In genomic region chr12:44839785-44840184, GRCh38 we compare ENCODE assay signal across 12 cellular contexts. TPM values are rescaled to one million over a fixed set of nuclear protein-coding genes. Genes with fewer than 3 reads are reported as not detected.
DNase-seq lines count a peak whose midpoint lies in the region; ATAC-seq and TF ChIP-seq lines count a peak whose summit lies in the region.
"Had no signal": no experiment of that assay in that cellular context is flagged by ENCODE, and none has a peak within 500 bp of the region (broad histone marks: within the 10 kb centered on the region; RNA-seq: fewer than 3 reads in every experiment).

No MANE protein-coding gene starts in this region.

- H3K36me3 Mint-ChIP-seq in activated naive CD4-positive, alpha-beta T cell treated with anti-CD3 and anti-CD28 coated beads, Interleukin-2, amount 10 ng/mL, durations not matched to agents 7 days and 5 days, result peaks cover 20% of the 10 kb centered on the region
- no peaks in the 10 kb centered on the region for H3K36me3 Mint-ChIP-seq in WTC11
- H3K36me3 Mint-ChIP-seq in activated naive CD8-positive, alpha-beta T cell treated with anti-CD3 and anti-CD28 coated beads for 36 hours, result peaks cover 42% of the 10 kb centered on the region

- no peak for DNase-seq in activated naive CD4-positive, alpha-beta T cell treated with anti-CD3 and anti-CD28 coated beads, Interleukin-2, amount 10 ng/mL, durations not matched to agents 7 days and 5 days
- no peak for DNase-seq in activated naive CD4-positive, alpha-beta T cell (lab: John Stamatoyannopoulos, UW)
- no peak for DNase-seq in WTC11 (ENCODE audit: low spot score)
- DNase-seq in activated naive CD8-positive, alpha-beta T cell treated with anti-CD3 and anti-CD28 coated beads for 36 hours, result peak; percentile 25
- no peak for DNase-seq in pons (ENCODE audit: low spot score)
- no peak for DNase-seq in cortex of kidney (lab: John Stamatoyannopoulos, UW)
- DNase-seq: EL, NCI-H2107 had no signal

- no peak overlapping the region for H3K4me3 Mint-ChIP-seq in activated naive CD4-positive, alpha-beta T cell treated with anti-CD3 and anti-CD28 coated beads, Interleukin-2, amount 10 ng/mL, durations not matched to agents 7 days and 5 days
- H3K4me3 Mint-ChIP-seq in WTC11, result no peak overlapping the region
- H3K4me3 Mint-ChIP-seq in activated naive CD8-positive, alpha-beta T cell treated with anti-CD3 and anti-CD28 coated beads for 36 hours, result peak overlapping the region; percentile 57

- no peaks in the 10 kb centered on the region for H3K27me3 Mint-ChIP-seq in activated naive CD4-positive, alpha-beta T cell treated with anti-CD3 and anti-CD28 coated beads, Interleukin-2, amount 10 ng/mL, durations not matched to agents 7 days and 5 days
- no peaks in the 10 kb centered on the region for H3K27me3 Mint-ChIP-seq in WTC11 (ENCODE audit: low read depth)
- no peaks in the 10 kb centered on the region for H3K27me3 Mint-ChIP-seq in activated naive CD8-positive, alpha-beta T cell treated with anti-CD3 and anti-CD28 coated beads for 36 hours

- CTCF ChIA-PET in activated naive CD4-positive, alpha-beta T cell treated with anti-CD3 and anti-CD28 coated beads, Interleukin-2, amount 10 ng/mL, durations not matched to agents 7 days and 5 days (lab: Charles Lee), result no interaction called here
- CTCF ChIA-PET in WTC11 (lab: Charles Lee), result interaction anchor here (1.2 kb wide), 1 partner anchor 35 kb away, joined by 3 read pairs; no protein-coding TSS in a partner anchor

- POLR2A ChIA-PET in WTC11 (lab: Charles Lee), result no interaction called here

- no peak for ATAC-seq in WTC11
- ATAC-seq in HG03565 (IDR thresholded peaks at IDR 0.05; ENCODE audit: unreplicated experiment), result no peak
- ATAC-seq: K562, Panc1, Right ventricle myocardium inferior had no signal

- no peaks in the 10 kb centered on the region for H3K9me3 Mint-ChIP-seq in activated naive CD4-positive, alpha-beta T cell treated with anti-CD3 and anti-CD28 coated beads, Interleukin-2, amount 10 ng/mL, durations not matched to agents 7 days and 5 days
- H3K9me3 Mint-ChIP-seq in WTC11, result peaks cover 4% of the 10 kb centered on the region; the same call in 1 of the 2 replicates
- no peaks in the 10 kb centered on the region for H3K9me3 Mint-ChIP-seq in activated naive CD8-positive, alpha-beta T cell treated with anti-CD3 and anti-CD28 coated beads for 36 hours

- no peak for TF ChIP-seq CTCF in WTC11 (IDR thresholded peaks at IDR 0.05)

- H3K27ac Mint-ChIP-seq in activated naive CD4-positive, alpha-beta T cell treated with anti-CD3 and anti-CD28 coated beads, Interleukin-2, amount 10 ng/mL, durations not matched to agents 7 days and 5 days, result peak overlapping the region; percentile 64
- peak overlapping the region; percentile 24; the same call in 1 of the 2 replicates for H3K27ac Mint-ChIP-seq in WTC11
- H3K27ac Mint-ChIP-seq in activated naive CD8-positive, alpha-beta T cell treated with anti-CD3 and anti-CD28 coated beads for 36 hours, result peak overlapping the region; percentile 91

- H3K4me1 Mint-ChIP-seq in activated naive CD4-positive, alpha-beta T cell treated with anti-CD3 and anti-CD28 coated beads, Interleukin-2, amount 10 ng/mL, durations not matched to agents 7 days and 5 days, result peaks cover 90% of the 10 kb centered on the region
- H3K4me1 Mint-ChIP-seq in WTC11, result peaks cover 8% of the 10 kb centered on the region
- peaks cover 82% of the 10 kb centered on the region for H3K4me1 Mint-ChIP-seq in activated naive CD8-positive, alpha-beta T cell treated with anti-CD3 and anti-CD28 coated beads for 36 hours

TF ChIP-seq in WTC11, 78 proteins besides CTCF, POLR2A, EP300 and RAD21:
- no peak for TF ChIP-seq ATF6 (CRISPR knock-in tag; IDR thresholded peaks at IDR 0.05)
TF ChIP-seq in WTC11: peak in this region for 0.

RNA-seq across cellular contexts. Expression of gene NELL2, which starts 36.3 kb away (rescaled TPM):
- total RNA-seq in WTC11 (2021), result 37.4 to 49.9 TPM (median 45.8 TPM) in 3 replicates
- total RNA-seq in activated naive CD8-positive, alpha-beta T cell treated with anti-CD3 and anti-CD28 coated beads for 36 hours, result 100 to 1,000 TPM; 120 to 134 TPM
- total RNA-seq: Right ventricle myocardium inferior had no signal

Comparison
In these comparisons a context has a peak if more than half of its experiments do, and no peak if none do; other contexts are left out.
1. H3K27ac Mint-ChIP-seq: peak in every context shown above with its lines; median percentile 91 in activated naive CD8-positive, alpha-beta T cell treated with anti-CD3 and anti-CD28 coated beads for 36 hours; 64 in activated naive CD4-positive, alpha-beta T cell treated with anti-CD3 and anti-CD28 coated beads, Interleukin-2, amount 10 ng/mL, durations not matched to agents 7 days and 5 days; 24 in WTC11.